ENCODE assay signal across 27 cellular contexts in the genomic region with DNA sequence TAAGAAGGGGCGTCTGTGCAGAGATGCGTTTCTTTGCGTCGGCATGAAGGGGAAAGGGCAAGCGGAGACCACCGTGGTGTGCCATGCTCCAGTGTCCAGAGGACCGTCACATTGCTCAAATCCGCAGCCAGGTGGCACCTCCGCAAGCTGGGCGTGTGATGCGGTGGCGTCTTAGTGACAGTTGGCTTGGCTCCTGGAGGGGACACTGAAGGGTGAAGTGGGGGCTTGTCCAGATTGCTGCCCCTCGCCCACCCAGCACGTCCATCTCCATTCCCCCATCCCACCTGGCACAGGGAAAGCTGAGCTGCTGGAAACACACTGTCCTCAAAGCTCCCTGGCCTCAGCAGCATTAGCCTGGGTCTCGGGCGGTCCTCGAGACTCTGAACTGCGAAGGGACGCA.
"Had no signal": no experiment of that assay in that cellular context is flagged by ENCODE, and none has a peak within 500 bp of the region (broad histone marks: within the 10 kb centered on the region; RNA-seq: fewer than 3 reads in every experiment).

No MANE protein-coding gene starts in this region.

- H3K36me3 Mint-ChIP-seq: immature natural killer cell; naive thymus-derived CD4-positive, alpha-beta T cell; natural killer cell treated with Interleukin-12 subunit alpha and Interleukin-12 subunit beta and Interleukin-15 and Interleukin-18, amount 100 ng/mL, for 72 hours; stimulated activated naive B cell treated with anti-CD40 and anti-IgM and Interleukin-4, amounts not matched to agents 10 μg/mL and 1 μg/mL and 100 μg/mL, for 72 hours had no signal

- H3K4me3 Mint-ChIP-seq: immature natural killer cell; naive thymus-derived CD4-positive, alpha-beta T cell; natural killer cell treated with Interleukin-12 subunit alpha and Interleukin-12 subunit beta and Interleukin-15 and Interleukin-18, amount 100 ng/mL, for 72 hours; stimulated activated naive B cell treated with anti-CD40 and anti-IgM and Interleukin-4, amounts not matched to agents 10 μg/mL and 1 μg/mL and 100 μg/mL, for 72 hours had no signal

- H3K27me3 ChIP-seq: testis, thyroid gland, upper lobe of left lung had no signal

- H3K9me3 ChIP-seq: left ventricle myocardium inferior, mucosa of descending colon, pancreas, prostate gland, stomach, testis, thyroid gland, transverse colon, upper lobe of left lung had no signal

- H3K9me3 Mint-ChIP-seq: immature natural killer cell; naive thymus-derived CD4-positive, alpha-beta T cell; natural killer cell treated with Interleukin-12 subunit alpha and Interleukin-12 subunit beta and Interleukin-15 and Interleukin-18, amount 100 ng/mL, for 72 hours had no signal

- ATAC-seq: mucosa of descending colon; naive thymus-derived CD4-positive, alpha-beta T cell; natural killer cell treated with Interleukin-12 subunit alpha and Interleukin-12 subunit beta and Interleukin-15 and Interleukin-18, amount 100 ng/mL, for 72 hours; pancreas; right cardiac atrium; sciatic nerve; stimulated activated naive B cell treated with anti-CD40 and anti-IgM and Interleukin-4, amounts not matched to agents 10 μg/mL and 1 μg/mL and 100 μg/mL, for 72 hours; stimulated activated naive CD8-positive, alpha-beta T cell treated with anti-CD3 and anti-CD28 coated beads, Interleukin-15, Interleukin-2, amounts not matched to agents 100 U/mL and 50 U/mL, for 24 hours had no signal

- DNase-seq: head of caudate nucleus; hippocampal formation; immature natural killer cell; left ventricle myocardium inferior; mesendoderm; midbrain; mucosa of descending colon; naive thymus-derived CD4-positive, alpha-beta T cell; pancreas; retina; stimulated activated CD4-positive, alpha-beta T cell treated with anti-CD3 and anti-CD28 coated beads, Interleukin-12 subunit alpha, Interleukin-12 subunit beta, amount 100 ng/mL, for 4 hours; stimulated activated CD4-positive, alpha-beta T cell treated with anti-CD3 and anti-CD28 coated beads, Interleukin-15, amount 100 ng/mL, for 24 hours; stimulated activated CD4-positive, alpha-beta T cell treated with anti-CD3 and anti-CD28 coated beads, Interleukin-2, amount 100 ng/mL, for 24 hours; stimulated activated CD4-positive, alpha-beta T cell treated with anti-CD3 and anti-CD28 coated beads, Interleukin-4, amount 100 ng/mL, for 1 hour; stimulated activated naive B cell treated with anti-CD40 and anti-IgM and Interleukin-4, amounts not matched to agents 10 μg/mL and 1 μg/mL and 100 μg/mL, for 72 hours; stimulated activated naive CD8-positive, alpha-beta T cell treated with anti-CD3 and anti-CD28 coated beads, Interleukin-15, Interleukin-2, amounts not matched to agents 100 U/mL and 50 U/mL, for 24 hours; stomach; testis; thyroid gland; transverse colon had no signal

- H3K4me1 ChIP-seq: pancreas, prostate gland, thyroid gland had no signal

- H3K4me1 Mint-ChIP-seq: immature natural killer cell had no signal

- H3K36me3 ChIP-seq: left ventricle myocardium inferior, pancreas, prostate gland, stomach, thyroid gland, transverse colon, upper lobe of left lung had no signal

- H3K27ac ChIP-seq: left ventricle myocardium inferior, pancreas, prostate gland, skin epidermis, stomach, testis, thyroid gland, transverse colon, upper lobe of left lung had no signal

- H3K27ac Mint-ChIP-seq: immature natural killer cell; naive thymus-derived CD4-positive, alpha-beta T cell; natural killer cell treated with Interleukin-12 subunit alpha and Interleukin-12 subunit beta and Interleukin-15 and Interleukin-18, amount 100 ng/mL, for 72 hours; stimulated activated naive B cell treated with anti-CD40 and anti-IgM and Interleukin-4, amounts not matched to agents 10 μg/mL and 1 μg/mL and 100 μg/mL, for 72 hours had no signal

- H3K4me3 ChIP-seq: left ventricle myocardium inferior, lung, mucosa of descending colon, pancreas, prostate gland, skin epidermis, stomach, testis, thyroid gland, transverse colon, upper lobe of left lung had no signal
